In the genomic region with DNA sequence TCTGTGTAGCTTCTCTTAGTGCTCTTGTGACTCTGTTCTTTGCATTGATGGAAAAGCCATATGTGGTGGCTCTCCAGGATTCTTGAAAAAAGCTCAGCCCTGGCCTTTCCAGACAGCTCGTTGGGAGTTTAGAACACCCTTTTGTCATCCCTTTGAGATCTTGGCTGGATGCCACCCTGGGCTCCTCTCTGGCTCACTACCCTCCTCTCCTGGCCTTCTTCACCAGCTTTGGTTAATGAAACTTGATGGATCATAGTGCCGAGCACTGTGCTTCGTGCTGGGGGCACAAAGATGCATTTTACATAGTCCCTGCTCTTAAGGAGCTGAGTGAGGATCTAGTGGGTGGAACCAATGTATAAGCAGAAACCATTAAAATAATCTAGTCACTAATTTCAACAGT, we compare ENCODE assay signal across 17 cellular contexts. TPM values are rescaled to one million over a fixed set of nuclear protein-coding genes. Genes with fewer than 3 reads are reported as not detected.
"Had no signal": no experiment of that assay in that cellular context is flagged by ENCODE, and none has a peak within 500 bp of the region (broad histone marks: within the 10 kb centered on the region; RNA-seq: fewer than 3 reads in every experiment).

No MANE protein-coding gene starts in this region.

- H3K36me3 Mint-ChIP-seq: activated CD4-positive, alpha-beta memory T cell treated with anti-CD3 and anti-CD28 coated beads for 36 hours; activated naive CD8-positive, alpha-beta T cell; natural killer cell had no signal

- H3K9me3 ChIP-seq: gastrocnemius medialis, heart right ventricle, thoracic aorta had no signal

- H3K27ac Mint-ChIP-seq: activated CD4-positive, alpha-beta memory T cell treated with anti-CD3 and anti-CD28 coated beads for 36 hours; activated naive CD8-positive, alpha-beta T cell; natural killer cell; stimulated activated naive CD8-positive, alpha-beta T cell treated with anti-CD3 and anti-CD28 coated beads, Interleukin-15, amount 100 ng/mL, for 72 hours had no signal

- H3K27ac ChIP-seq: gastrocnemius medialis, heart right ventricle, thoracic aorta had no signal

- H3K4me3 Mint-ChIP-seq: activated CD4-positive, alpha-beta memory T cell treated with anti-CD3 and anti-CD28 coated beads for 36 hours; activated naive CD8-positive, alpha-beta T cell; natural killer cell; stimulated activated naive CD8-positive, alpha-beta T cell treated with anti-CD3 and anti-CD28 coated beads, Interleukin-15, amount 100 ng/mL, for 72 hours had no signal

- DNase-seq: activated CD4-positive, alpha-beta memory T cell treated with anti-CD3 and anti-CD28 coated beads for 36 hours; activated gamma-delta T cell; activated T-cell treated with anti-CD3 and anti-CD28 coated beads, Interleukin-2, amount 50 U/mL, for 48 hours; amygdala; gastrocnemius medialis; heart right ventricle; islet precursor cell; mammary epithelial cell; natural killer cell; posterior cingulate gyrus; stimulated activated CD4-positive, alpha-beta T cell treated with anti-CD3 and anti-CD28 coated beads, Interleukin-4, amount 100 ng/mL, for 4 hours; stimulated activated naive CD8-positive, alpha-beta T cell treated with anti-CD3 and anti-CD28 coated beads, Interleukin-15, amount 100 ng/mL, for 72 hours had no signal

- H3K4me1 Mint-ChIP-seq: stimulated activated naive CD8-positive, alpha-beta T cell treated with anti-CD3 and anti-CD28 coated beads, Interleukin-15, amount 100 ng/mL, for 72 hours had no signal

- H3K4me1 ChIP-seq: gastrocnemius medialis had no signal

- H3K36me3 ChIP-seq: gastrocnemius medialis, heart right ventricle, thoracic aorta had no signal

- H3K27me3 ChIP-seq: gastrocnemius medialis had no signal

- H3K4me3 ChIP-seq: gastrocnemius medialis, heart right ventricle, thoracic aorta had no signal

- H3K9me3 Mint-ChIP-seq: activated CD4-positive, alpha-beta memory T cell treated with anti-CD3 and anti-CD28 coated beads for 36 hours; natural killer cell; stimulated activated naive CD8-positive, alpha-beta T cell treated with anti-CD3 and anti-CD28 coated beads, Interleukin-15, amount 100 ng/mL, for 72 hours had no signal

- FAIRE-seq: bronchial epithelial cell had no signal

- ATAC-seq: gastrocnemius medialis; heart right ventricle; left lobe of liver; natural killer cell; stimulated activated naive CD8-positive, alpha-beta T cell treated with anti-CD3 and anti-CD28 coated beads, Interleukin-15, amount 100 ng/mL, for 72 hours had no signal

RNA-seq across cellular contexts. Expression of a gene that starts 15.6 kb away (rescaled TPM):
- total RNA-seq: activated CD4-positive, alpha-beta memory T cell treated with anti-CD3 and anti-CD28 coated beads for 36 hours; mononuclear cell; natural killer cell had no signal
